In genomic region chrX:132433551-132433950, GRCh38 we compare ENCODE assay signal across 25 cellular contexts.
"Had no signal": no experiment of that assay in that cellular context is flagged by ENCODE, and none has a peak within 500 bp of the region (broad histone marks: within the 10 kb centered on the region; RNA-seq: fewer than 3 reads in every experiment).

No MANE protein-coding gene starts in this region.

- H3K4me3 ChIP-seq: cardiac muscle cell, MG63 had no signal

- H3K36me3 ChIP-seq: brain microvascular endothelial cell, cardiac muscle cell, MG63 had no signal

- DNase-seq: activated B cell treated with CpG ODN at 0.5 μM for 24 hours; activated CD4-positive, alpha-beta memory T cell treated with anti-CD3 and anti-CD28 coated beads for 36 hours; activated CD4-positive, alpha-beta T cell treated with anti-CD3 and anti-CD28 coated beads, Interleukin-2, amount 10 ng/mL, durations not matched to agents 7 days and 5 days; activated CD8-positive, alpha-beta memory T cell treated with anti-CD3 and anti-CD28 coated beads for 24 hours; activated gamma-delta T cell treated with Interleukin-2 at 50 U/mL for 16 hours; activated naive CD4-positive, alpha-beta T cell treated with anti-CD3 and anti-CD28 coated beads, Interleukin-2, amount 10 ng/mL, durations not matched to agents 7 days and 5 days; activated naive CD8-positive, alpha-beta T cell treated with anti-CD3 and anti-CD28 coated beads for 36 hours; activated T-cell treated with anti-CD3 and anti-CD28 coated beads, Interleukin-2, amount 50 U/mL, for 4 hours; brain microvascular endothelial cell; MG63; MV-4-11; NCI-H1105; NCI-H1694 treated with DMSO at 0.1 percent for 48 hours; NCI-H2029 treated with DMSO at 0.1 percent for 48 hours; NCI-H510A treated with DMSO at 0.1 percent for 48 hours; NK-92 treated with Interleukin-12 subunit alpha and Interleukin-12 subunit beta, amount 100 ng/mL, for 24 hours; OCI-M1; SHP77; T-cell; T-helper 2 cell; T1000 had no signal

- H3K27me3 Mint-ChIP-seq: activated B cell treated with CpG ODN at 0.5 μM for 24 hours; activated CD4-positive, alpha-beta memory T cell treated with anti-CD3 and anti-CD28 coated beads for 36 hours; activated CD4-positive, alpha-beta T cell treated with anti-CD3 and anti-CD28 coated beads, Interleukin-2, amount 10 ng/mL, durations not matched to agents 7 days and 5 days; activated naive CD4-positive, alpha-beta T cell treated with anti-CD3 and anti-CD28 coated beads, Interleukin-2, amount 10 ng/mL, durations not matched to agents 7 days and 5 days; activated naive CD8-positive, alpha-beta T cell treated with anti-CD3 and anti-CD28 coated beads for 36 hours; activated T-helper 17 cell treated with anti-CD3 and anti-CD28 coated beads, Interleukin-2, amount 50 U/mL, for 72 hours had no signal

- H3K9me3 ChIP-seq: MG63 had no signal

- ATAC-seq: activated T-cell treated with anti-CD3 and anti-CD28 coated beads, Interleukin-2, amount 50 U/mL, for 4 hours; activated T-helper 17 cell treated with anti-CD3 and anti-CD28 coated beads, Interleukin-2, amount 50 U/mL, for 72 hours; Panc1; T-cell had no signal

- H3K27me3 ChIP-seq: brain microvascular endothelial cell, cardiac muscle cell, MG63 had no signal

- H3K4me1 Mint-ChIP-seq: activated B cell treated with CpG ODN at 0.5 μM for 24 hours; activated CD4-positive, alpha-beta T cell treated with anti-CD3 and anti-CD28 coated beads, Interleukin-2, amount 10 ng/mL, durations not matched to agents 7 days and 5 days; activated naive CD4-positive, alpha-beta T cell treated with anti-CD3 and anti-CD28 coated beads, Interleukin-2, amount 10 ng/mL, durations not matched to agents 7 days and 5 days; activated naive CD8-positive, alpha-beta T cell treated with anti-CD3 and anti-CD28 coated beads for 36 hours; activated T-helper 17 cell treated with anti-CD3 and anti-CD28 coated beads, Interleukin-2, amount 50 U/mL, for 72 hours; T-cell had no signal

- H3K27ac Mint-ChIP-seq: activated B cell treated with CpG ODN at 0.5 μM for 24 hours; activated CD4-positive, alpha-beta memory T cell treated with anti-CD3 and anti-CD28 coated beads for 36 hours; activated CD4-positive, alpha-beta T cell treated with anti-CD3 and anti-CD28 coated beads, Interleukin-2, amount 10 ng/mL, durations not matched to agents 7 days and 5 days; activated naive CD4-positive, alpha-beta T cell treated with anti-CD3 and anti-CD28 coated beads, Interleukin-2, amount 10 ng/mL, durations not matched to agents 7 days and 5 days; activated naive CD8-positive, alpha-beta T cell treated with anti-CD3 and anti-CD28 coated beads for 36 hours; activated T-helper 17 cell treated with anti-CD3 and anti-CD28 coated beads, Interleukin-2, amount 50 U/mL, for 72 hours; T-cell had no signal

- H3K4me3 Mint-ChIP-seq: activated B cell treated with CpG ODN at 0.5 μM for 24 hours; activated CD4-positive, alpha-beta memory T cell treated with anti-CD3 and anti-CD28 coated beads for 36 hours; activated CD4-positive, alpha-beta T cell treated with anti-CD3 and anti-CD28 coated beads, Interleukin-2, amount 10 ng/mL, durations not matched to agents 7 days and 5 days; activated naive CD4-positive, alpha-beta T cell treated with anti-CD3 and anti-CD28 coated beads, Interleukin-2, amount 10 ng/mL, durations not matched to agents 7 days and 5 days; activated naive CD8-positive, alpha-beta T cell treated with anti-CD3 and anti-CD28 coated beads for 36 hours; activated T-cell treated with anti-CD3 and anti-CD28 coated beads, Interleukin-2, amount 50 U/mL, for 4 hours; activated T-helper 17 cell treated with anti-CD3 and anti-CD28 coated beads, Interleukin-2, amount 50 U/mL, for 72 hours; T-cell had no signal

- H3K27ac ChIP-seq: brain microvascular endothelial cell, cardiac muscle cell, RWPE1 had no signal

- H3K9me3 Mint-ChIP-seq: activated B cell treated with CpG ODN at 0.5 μM for 24 hours; activated CD4-positive, alpha-beta memory T cell treated with anti-CD3 and anti-CD28 coated beads for 36 hours; activated CD4-positive, alpha-beta T cell treated with anti-CD3 and anti-CD28 coated beads, Interleukin-2, amount 10 ng/mL, durations not matched to agents 7 days and 5 days; activated naive CD4-positive, alpha-beta T cell treated with anti-CD3 and anti-CD28 coated beads, Interleukin-2, amount 10 ng/mL, durations not matched to agents 7 days and 5 days; activated naive CD8-positive, alpha-beta T cell treated with anti-CD3 and anti-CD28 coated beads for 36 hours; activated T-cell treated with anti-CD3 and anti-CD28 coated beads, Interleukin-2, amount 50 U/mL, for 4 hours; activated T-helper 17 cell treated with anti-CD3 and anti-CD28 coated beads, Interleukin-2, amount 50 U/mL, for 72 hours; T-cell had no signal
